9 cellular contexts compared by ENCODE assay signal in genomic region chr7:1758417-1758858, GRCh38.
DNase-seq lines count a peak whose midpoint lies in the region; ATAC-seq, FAIRE-seq and TF ChIP-seq lines count a peak whose summit lies in the region.
"Had no signal": no experiment of that assay in that cellular context is flagged by ENCODE, and none has a peak within 500 bp of the region (broad histone marks: within the 10 kb centered on the region; RNA-seq: fewer than 3 reads in every experiment).

No MANE protein-coding gene starts in this region.

- peak; percentile 47 for TF ChIP-seq CTCF in AG04450 (IDR thresholded peaks at IDR 0.05; ENCODE audit: low read depth, low read length)
- TF ChIP-seq CTCF in GM12873 (IDR thresholded peaks at IDR 0.05; ENCODE audit: insufficient read depth, low read depth, low read length, missing control alignments), result peak; percentile 56
- peak; percentile 38 for TF ChIP-seq CTCF in fibroblast of mammary gland (conservative IDR thresholded peaks at IDR 0.05; ENCODE audit: control insufficient read depth, insufficient read depth, low read depth, low read length)
- peak; percentile 56 for TF ChIP-seq CTCF in retinal pigment epithelial cell (conservative IDR thresholded peaks at IDR 0.05; ENCODE audit: low read depth, low read length)

- H3K9me3 ChIP-seq in AG04450 (ENCODE audit: control insufficient read depth, insufficient read depth, low read length), result peaks cover 17% of the 10 kb centered on the region

- H3K4me3 ChIP-seq in AG04450 (ENCODE audit: low read depth, low read length) (no peak overlapping the region), fibroblast of mammary gland (ENCODE audit: control insufficient read depth, low read depth, low read length) (no peak overlapping the region), retinal pigment epithelial cell (ENCODE audit: low read length) (no peak overlapping the region)

- no peak for DNase-seq in AG04450 (ENCODE audit: low read depth, low spot score)
- DNase-seq in RCC 7860 (ENCODE audit: low spot score), result peak; percentile 37
- peak; percentile 50 for DNase-seq in fibroblast of mammary gland (ENCODE audit: low read depth)
- no peak for DNase-seq in retinal pigment epithelial cell (ENCODE audit: low read depth)
- no peak for DNase-seq in activated CD8-positive, alpha-beta memory T cell treated with anti-CD3 and anti-CD28 coated beads, Interleukin-2, amount 50 U/mL, for 48 hours
- no peak for DNase-seq in NCI-H1048 (lab: John Stamatoyannopoulos, UW)

- POLR2A ChIA-PET in AG04450 (lab: Yijun Ruan, JAX), result interaction anchor here (0.7 kb wide), 1 partner anchor 144 kb away, joined by 5 read pairs; no protein-coding TSS in a partner anchor

- CTCF ChIA-PET in AG04450 (lab: Charles Lee), result interaction anchor here (1.0 to 1.6 kb wide), 3 partner anchors 43 to 179 kb away, joined by 3 to 6 read pairs (median 3); no protein-coding TSS in a partner anchor

- H3K27ac ChIP-seq in AG04450 (ENCODE audit: low read depth, low read length), result no peak overlapping the region

- no peak for FAIRE-seq in RCC 7860 (lab: Jason Lieb, UNC)
- FAIRE-seq: colon had no signal

- ATAC-seq in GM21576 (IDR thresholded peaks at IDR 0.05; ENCODE audit: unreplicated experiment), result no peak

- peaks cover 14% of the 10 kb centered on the region for H3K27me3 ChIP-seq in AG04450 (ENCODE audit: control insufficient read depth, insufficient read depth, low read length)

Comparison
In these comparisons a context has a peak if more than half of its experiments do, and no peak if none do; other contexts are left out.
1. DNase-seq: peak in RCC 7860 (single experiment) and fibroblast of mammary gland (single experiment); none in AG04450 (single experiment), retinal pigment epithelial cell (single experiment), activated CD8-positive, alpha-beta memory T cell treated with anti-CD3 and anti-CD28 coated beads, Interleukin-2, amount 50 U/mL, for 48 hours (single experiment) and NCI-H1048 (single experiment).
2. Peak in every context shown above with its lines, with median percentiles within 50 percentile points of each other: CTCF ChIP-seq.